In the genomic region with DNA sequence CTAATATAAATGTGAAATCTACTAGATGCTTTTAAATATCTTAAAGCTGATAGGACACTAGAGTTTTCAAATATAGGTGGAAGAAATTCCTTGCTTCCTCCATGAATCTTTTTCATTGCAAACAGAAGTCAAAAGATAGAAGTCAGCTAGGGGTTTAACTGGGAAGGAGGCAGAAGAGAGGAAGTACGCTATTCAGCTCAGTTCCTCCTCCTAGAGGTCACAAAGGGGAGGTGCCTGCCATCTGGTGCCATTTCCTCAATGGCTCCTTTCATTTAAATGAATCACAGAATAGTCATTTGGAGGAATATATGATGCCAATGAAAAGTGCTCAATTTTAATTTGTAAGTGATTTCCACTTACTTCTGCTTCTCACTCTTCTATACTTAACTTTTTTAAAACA, we compare ENCODE assay signal across 8 cellular contexts. TPM values are rescaled to one million over a fixed set of nuclear protein-coding genes. Genes with fewer than 3 reads are reported as not detected.
DNase-seq lines count a peak whose midpoint lies in the region; ATAC-seq, FAIRE-seq and TF ChIP-seq lines count a peak whose summit lies in the region.

No MANE protein-coding gene starts in this region.

- no peak overlapping the region for H3K4me3 ChIP-seq in NB4 (ENCODE audit: low read depth, low read length)
- H3K4me3 ChIP-seq in Caco-2 (ENCODE audit: low read depth, low read length) = no peak overlapping the region

- no peaks in the 10 kb centered on the region for H3K4me1 ChIP-seq in Caco-2

- no peaks in the 10 kb centered on the region for H3K27me3 ChIP-seq in Caco-2 (replicated peaks; ENCODE audit: control insufficient read depth, insufficient read depth, low read length)

- ATAC-seq in GM18517 (IDR thresholded peaks at IDR 0.05; ENCODE audit: unreplicated experiment) (peak; percentile 93), HG02763 (IDR thresholded peaks at IDR 0.05; ENCODE audit: unreplicated experiment) (peak; percentile 92)

- H3K36me3 ChIP-seq in Caco-2 (ENCODE audit: control insufficient read depth, insufficient read depth, low read length) = no peaks in the 10 kb centered on the region

- H3K27me3 Mint-ChIP-seq in CD14-positive monocyte (ENCODE audit: low read depth in 3 of 3) (peaks cover 2 to 14% (median 3%) of the 10 kb centered on the region in 3 donors), endothelial cell (ENCODE audit: unreplicated experiment) (peaks cover 1% of the 10 kb centered on the region), Caco-2 (ENCODE audit: insufficient read depth, unreplicated experiment) (no peaks in the 10 kb centered on the region)

- TF ChIP-seq POLR2A in NB4 (IDR thresholded peaks at IDR 0.05; ENCODE audit: extremely low read depth, insufficient read length) = no peak
- no peak for TF ChIP-seq POLR2A in GM12892 (IDR thresholded peaks at IDR 0.05; ENCODE audit: low read depth, low read length)

- H3K27ac Mint-ChIP-seq in CD14-positive monocyte = no peak overlapping the region
- no peak overlapping the region for H3K27ac Mint-ChIP-seq in endothelial cell (ENCODE audit: unreplicated experiment)
- H3K27ac Mint-ChIP-seq in Caco-2 (ENCODE audit: unreplicated experiment) = no peak overlapping the region

- H3K4me1 Mint-ChIP-seq in CD14-positive monocyte = no peaks in the 10 kb centered on the region
- no peaks in the 10 kb centered on the region for H3K4me1 Mint-ChIP-seq in endothelial cell (ENCODE audit: unreplicated experiment)
- no peaks in the 10 kb centered on the region for H3K4me1 Mint-ChIP-seq in Caco-2 (ENCODE audit: low read depth, unreplicated experiment)

- CTCF ChIA-PET in Caco-2 (lab: Charles Lee) = no interaction called here

- POLR2A ChIA-PET in Caco-2 (lab: Charles Lee) = no interaction called here

- H3K36me3 Mint-ChIP-seq in CD14-positive monocyte (no peaks in the 10 kb centered on the region), endothelial cell (ENCODE audit: low read depth, unreplicated experiment) (no peaks in the 10 kb centered on the region), Caco-2 (ENCODE audit: insufficient read depth, unreplicated experiment) (no peaks in the 10 kb centered on the region)

- peaks cover 0 to 1% (median 0%) of the 10 kb centered on the region in 7 donors for H3K9me3 Mint-ChIP-seq in CD14-positive monocyte
- H3K9me3 Mint-ChIP-seq in endothelial cell (ENCODE audit: unreplicated experiment) = no peaks in the 10 kb centered on the region
- H3K9me3 Mint-ChIP-seq in Caco-2 (ENCODE audit: unreplicated experiment) = no peaks in the 10 kb centered on the region

- no peaks in the 10 kb centered on the region for H3K9me3 ChIP-seq in Caco-2

- FAIRE-seq in GM12892 (lab: Jason Lieb, UNC) = no peak

- intact Hi-C loops in CD14-positive monocyte (cut with micrococcal nuclease) (no loop called here), Caco-2 (cut with micrococcal nuclease; ENCODE audit: unreplicated experiment) (no loop called here)

- no TSS peak for BruUV-seq in Caco-2 (replicated peaks; lab: Mats Ljungman, UMichigan)

- DNase-seq in CD14-positive monocyte (ENCODE audit: low spot score) (peak; percentile 50), NB4 (ENCODE audit: low read depth) (peak; percentile 58), endothelial cell (ENCODE audit: low spot score) (peak; percentile 36), Caco-2 (no peak), GM12892 (ENCODE audit: insufficient read length) (no peak), NCI-H1105 treated with DMSO at 0.1 percent for 48 hours (lab: John Stamatoyannopoulos, UW) (no peak)

- H3K4me3 Mint-ChIP-seq in CD14-positive monocyte (no peak overlapping the region), endothelial cell (ENCODE audit: unreplicated experiment) (no peak overlapping the region), Caco-2 (ENCODE audit: unreplicated experiment) (no peak overlapping the region)

- TF ChIP-seq CTCF in CD14-positive monocyte (IDR thresholded peaks at IDR 0.05) (peak; percentile 82), NB4 (IDR thresholded peaks at IDR 0.05; ENCODE audit: low read depth, low read length) (peak; percentile 65), endothelial cell (IDR thresholded peaks at IDR 0.05; ENCODE audit: unreplicated experiment) (peak; percentile 61), Caco-2 (IDR thresholded peaks at IDR 0.05; ENCODE audit: insufficient read depth in 1 of 2, low read depth in 1 of 2, low read length in 1 of 2, severe bottlenecking in 1 of 2, unreplicated experiment in 1 of 2) (peak in 1 of 2 experiments; percentile 35)

RNA-seq across cellular contexts. Expression of a gene that starts 8.5 kb away (rescaled TPM):
- not detected for polyA plus RNA-seq in CD14-positive monocyte
- 22.7 TPM for total RNA-seq in endothelial cell (ENCODE audit: unreplicated experiment)
- not detected in 2 replicates for total RNA-seq in Caco-2 (2022)
- not detected for polyA plus RNA-seq in GM12892 (2012; ENCODE audit: missing spikeins)

Comparison
In these comparisons a context has a peak if more than half of its experiments do, and no peak if none do; other contexts are left out.
1. DNase-seq: peak in CD14-positive monocyte (single experiment), NB4 (single experiment) and endothelial cell (single experiment); none in Caco-2 (0 of 2), GM12892 (single experiment) and NCI-H1105 treated with DMSO at 0.1 percent for 48 hours (single experiment).
2. RNA of a gene that starts 8.5 kb away (total RNA-seq): 22.7 TPM in endothelial cell (single experiment); not detected in Caco-2; every median in the first group is over 10 times any median in the second.